In genomic region chr14:100131181-100131580, GRCh38 we compare ENCODE assay signal across 14 cellular contexts. TPM values are rescaled to one million over a fixed set of nuclear protein-coding genes. Genes with fewer than 3 reads are reported as not detected.
DNase-seq lines count a peak whose midpoint lies in the region; ATAC-seq and TF ChIP-seq lines count a peak whose summit lies in the region.
"Had no signal": no experiment of that assay in that cellular context is flagged by ENCODE, and none has a peak within 500 bp of the region (broad histone marks: within the 10 kb centered on the region; RNA-seq: fewer than 3 reads in every experiment).

No MANE protein-coding gene starts in this region.

- H3K36me3 Mint-ChIP-seq in activated naive CD4-positive, alpha-beta T cell treated with anti-CD3 and anti-CD28 coated beads for 36 hours (ENCODE audit: low read depth) = peaks cover 23% of the 10 kb centered on the region
- H3K36me3 Mint-ChIP-seq in activated CD4-positive, alpha-beta memory T cell treated with anti-CD3 and anti-CD28 coated beads for 36 hours = peaks cover 29% of the 10 kb centered on the region

- ATAC-seq in GM21367 (IDR thresholded peaks at IDR 0.05; ENCODE audit: unreplicated experiment) (no peak), GM19328 (IDR thresholded peaks at IDR 0.05; ENCODE audit: unreplicated experiment) (no peak)

- H3K4me3 ChIP-seq in transverse colon (no peak overlapping the region), dorsolateral prefrontal cortex (no peak overlapping the region)

- CTCF ChIA-PET in activated naive CD4-positive, alpha-beta T cell treated with anti-CD3 and anti-CD28 coated beads for 36 hours (lab: Charles Lee) = interaction anchor here (0.8 to 3.5 kb wide), 3 partner anchors 23 to 62 kb away, joined by 4 to 11 read pairs (median 6); no protein-coding TSS in a partner anchor
- CTCF ChIA-PET in activated CD4-positive, alpha-beta memory T cell treated with anti-CD3 and anti-CD28 coated beads for 36 hours (lab: Charles Lee) = interaction anchor here (1.0 to 2.4 kb wide), 3 partner anchors 11 to 148 kb away, joined by 3 to 7 read pairs (median 3); no protein-coding TSS in a partner anchor

- peaks cover 0 to 13% (median 3%) of the 10 kb centered on the region in 4 donors for H3K4me1 ChIP-seq in transverse colon

- in situ Hi-C loops in transverse colon (cut with MboI; ENCODE audit: low pct_ligation_motif_present in 1 of 4, low pct_unique_long_range_greater_than_20kb in 1 of 4, low sequenced_read_pairs in 3 of 4) = no loop called here

- no peak for DNase-seq in activated naive CD4-positive, alpha-beta T cell treated with anti-CD3 and anti-CD28 coated beads for 36 hours
- no peak for DNase-seq in activated naive CD4-positive, alpha-beta T cell treated with anti-CD3 and anti-CD28 coated beads, Interleukin-2, amount 50 U/mL, for 16 hours
- DNase-seq in activated CD4-positive, alpha-beta memory T cell treated with anti-CD3 and anti-CD28 coated beads for 36 hours = no peak
- DNase-seq in iPS-NIHi11 (ENCODE audit: low spot score) (peak; percentile 62), transverse colon (peak; percentile 57), dorsolateral prefrontal cortex (no peak)
- DNase-seq: activated effector memory CD4-positive, alpha-beta T cell treated with anti-CD3 and anti-CD28 coated beads, Interleukin-2, amount 50 U/mL, for 16 hours; HCEC 1CT; NCI-H524; stimulated activated CD4-positive, alpha-beta T cell treated with anti-CD3 and anti-CD28 coated beads, Interleukin-4, amount 100 ng/mL, for 24 hours had no signal

- H3K27ac Mint-ChIP-seq in activated naive CD4-positive, alpha-beta T cell treated with anti-CD3 and anti-CD28 coated beads for 36 hours = peak overlapping the region; percentile 8
- peak overlapping the region; percentile 63 for H3K27ac Mint-ChIP-seq in activated CD4-positive, alpha-beta memory T cell treated with anti-CD3 and anti-CD28 coated beads for 36 hours

- H3K9me3 Mint-ChIP-seq in activated naive CD4-positive, alpha-beta T cell treated with anti-CD3 and anti-CD28 coated beads for 36 hours = no peaks in the 10 kb centered on the region
- no peaks in the 10 kb centered on the region for H3K9me3 Mint-ChIP-seq in activated CD4-positive, alpha-beta memory T cell treated with anti-CD3 and anti-CD28 coated beads for 36 hours

- WGBS in transverse colon (ENCODE audit: low coverage in 1 of 2), 2 donors = 55% methylated on average over 6 of the region's 6 CpGs; no CpG with 5 or more reads in 1 of the 2 donors

- H3K4me3 Mint-ChIP-seq in activated naive CD4-positive, alpha-beta T cell treated with anti-CD3 and anti-CD28 coated beads for 36 hours = no peak overlapping the region
- no peak overlapping the region for H3K4me3 Mint-ChIP-seq in activated CD4-positive, alpha-beta memory T cell treated with anti-CD3 and anti-CD28 coated beads for 36 hours

- H3K27me3 Mint-ChIP-seq in activated naive CD4-positive, alpha-beta T cell treated with anti-CD3 and anti-CD28 coated beads for 36 hours (ENCODE audit: low read depth) = no peaks in the 10 kb centered on the region
- no peaks in the 10 kb centered on the region for H3K27me3 Mint-ChIP-seq in activated CD4-positive, alpha-beta memory T cell treated with anti-CD3 and anti-CD28 coated beads for 36 hours

- TF ChIP-seq CTCF in transverse colon (IDR thresholded peaks at IDR 0.05) = peak in 1 of 5 experiments; percentile 25
- no peak for TF ChIP-seq CTCF in dorsolateral prefrontal cortex (IDR thresholded peaks at IDR 0.05 in 54 of 56, conservative IDR thresholded peaks at IDR 0.05 in 2 of 56; ENCODE audit: low read depth in 1 of 56, partially characterized antibody in 56 of 56)

- TF ChIP-seq POLR2A in transverse colon (IDR thresholded peaks at IDR 0.05) = no peak

- H3K27ac ChIP-seq in transverse colon = peak overlapping the region in 1 of 4 donors; percentile 29
- H3K27ac ChIP-seq in dorsolateral prefrontal cortex = peak overlapping the region in 25 of 59 donors; percentile 4 to 85 (median 69)

- intact Hi-C loops in activated naive CD4-positive, alpha-beta T cell treated with anti-CD3 and anti-CD28 coated beads for 36 hours (cut with micrococcal nuclease) = no loop called here
- intact Hi-C loops in activated CD4-positive, alpha-beta memory T cell treated with anti-CD3 and anti-CD28 coated beads for 36 hours (cut with micrococcal nuclease) = no loop called here
- intact Hi-C loops in transverse colon (cut with DNase I; ENCODE audit: low total_unique reads) = no loop called here
- intact Hi-C loops in dorsolateral prefrontal cortex (cut with DNase I) = no loop called here

- no peaks in the 10 kb centered on the region for H3K4me1 Mint-ChIP-seq in activated naive CD4-positive, alpha-beta T cell treated with anti-CD3 and anti-CD28 coated beads for 36 hours (ENCODE audit: low read depth)
- peaks cover 4% of the 10 kb centered on the region for H3K4me1 Mint-ChIP-seq in activated CD4-positive, alpha-beta memory T cell treated with anti-CD3 and anti-CD28 coated beads for 36 hours (ENCODE audit: low read depth)

- H3K9me3 ChIP-seq in transverse colon = no peaks in the 10 kb centered on the region

- no peak for TF ChIP-seq EP300 in transverse colon (IDR thresholded peaks at IDR 0.05; ENCODE audit: low read depth)

- no peaks in the 10 kb centered on the region for H3K36me3 ChIP-seq in transverse colon

- no peaks in the 10 kb centered on the region for H3K27me3 ChIP-seq in transverse colon
- no peaks in the 10 kb centered on the region for H3K27me3 ChIP-seq in dorsolateral prefrontal cortex

- POLR2A ChIA-PET in activated CD4-positive, alpha-beta memory T cell treated with anti-CD3 and anti-CD28 coated beads for 36 hours (lab: Charles Lee) = no interaction called here

RNA-seq across cellular contexts. Expression of gene DEGS2, which starts 28.3 kb away (rescaled TPM):
- under 1 TPM; 0.52 to 0.99 TPM for total RNA-seq in activated naive CD4-positive, alpha-beta T cell treated with anti-CD3 and anti-CD28 coated beads for 36 hours
- total RNA-seq in activated CD4-positive, alpha-beta memory T cell treated with anti-CD3 and anti-CD28 coated beads for 36 hours = 1 to 10 TPM; 1.1 to 1.3 TPM
- total RNA-seq in transverse colon = 10 to 100 TPM in 3 of 4 donors, 1 to 10 TPM in 1; 4.9 to 33.2 (median 23.7) TPM
- 10 to 100 TPM in 32 of 120 experiments, 1 to 10 TPM in 88; 2.3 to 20.6 (median 7.7) TPM for total RNA-seq in dorsolateral prefrontal cortex
- total RNA-seq: glomerular endothelial cell, LHCN-M2 had no signal

Comparison
In these comparisons a context has a peak if more than half of its experiments do, and no peak if none do; other contexts are left out.
1. DNase-seq: peak in iPS-NIHi11 (single experiment) and transverse colon (single experiment); none in activated naive CD4-positive, alpha-beta T cell treated with anti-CD3 and anti-CD28 coated beads for 36 hours (single experiment), activated naive CD4-positive, alpha-beta T cell treated with anti-CD3 and anti-CD28 coated beads, Interleukin-2, amount 50 U/mL, for 16 hours (single experiment), activated CD4-positive, alpha-beta memory T cell treated with anti-CD3 and anti-CD28 coated beads for 36 hours (single experiment) and dorsolateral prefrontal cortex (0 of 10).